ENCODE assay signal across 1 cellular context in the genomic region with DNA sequence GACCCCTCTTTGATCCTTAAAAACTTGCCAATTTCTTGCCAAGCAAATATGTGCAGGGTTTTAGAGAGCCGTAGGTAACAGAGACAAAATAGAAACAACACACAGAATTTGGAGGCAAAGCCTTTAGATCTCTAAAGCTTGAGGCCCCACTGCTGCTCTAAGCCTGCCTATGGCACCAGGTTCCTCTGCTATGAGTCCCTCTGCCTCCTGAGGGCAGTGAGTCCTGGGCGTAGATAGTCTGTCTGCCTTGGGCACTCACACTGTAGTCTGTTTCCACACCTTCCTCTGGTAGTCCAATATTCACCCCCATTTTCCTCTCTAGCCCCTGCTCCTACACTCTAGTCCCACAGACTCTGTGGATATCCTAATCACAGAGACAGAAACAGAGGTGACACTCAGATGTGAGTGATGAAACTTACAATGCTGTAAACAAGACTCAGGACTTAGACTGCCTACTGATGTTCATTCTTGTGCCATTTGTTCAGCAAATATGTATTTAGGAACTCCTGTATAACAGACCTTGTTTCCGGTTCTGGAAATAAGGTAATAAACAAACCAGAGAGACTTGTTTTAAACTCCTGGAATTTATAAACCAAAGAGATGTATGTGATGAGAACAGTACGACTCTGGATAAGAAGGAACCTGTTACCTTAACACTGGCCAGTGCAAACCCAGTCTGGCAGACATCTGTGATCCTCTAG.
TF ChIP-seq lines count a peak whose summit lies in the region.

No MANE protein-coding gene starts in this region.

TF ChIP-seq in GM23338, 12 proteins besides CTCF, POLR2A, EP300 and RAD21 (continued from another document):
- TF ChIP-seq ZNF462 (CRISPR knock-in tag; IDR thresholded peaks at IDR 0.05) (no peak), EZH2 (IDR thresholded peaks at IDR 0.05; ENCODE audit: low read depth, unreplicated experiment) (no peak), ETS1 (IDR thresholded peaks at IDR 0.05) (no peak), NANOG (IDR thresholded peaks at IDR 0.05; ENCODE audit: borderline replicate concordance) (no peak), POLR2AphosphoS5 (IDR thresholded peaks at IDR 0.05; ENCODE audit: low read depth) (no peak), REST (IDR thresholded peaks at IDR 0.05; ENCODE audit: unreplicated experiment) (no peak), ZNF331 (CRISPR knock-in tag; IDR thresholded peaks at IDR 0.05; ENCODE audit: low read depth) (no peak), ZNF114 (CRISPR knock-in tag; IDR thresholded peaks at IDR 0.05) (no peak), EZH2phosphoT487 (IDR thresholded peaks at IDR 0.05; ENCODE audit: unreplicated experiment) (no peak)
